ENCODE assay signal across 32 cellular contexts in genomic region chr6:80465513-80465912, GRCh38.
"Had no signal": no experiment of that assay in that cellular context is flagged by ENCODE, and none has a peak within 500 bp of the region (broad histone marks: within the 10 kb centered on the region; RNA-seq: fewer than 3 reads in every experiment).

No MANE protein-coding gene starts in this region.

- ATAC-seq: activated CD4-positive, CD25-positive, alpha-beta regulatory T cell treated with anti-CD3 and anti-CD28 coated beads, Interleukin-2, amount 50 U/mL, for 24 hours; activated CD8-positive, alpha-beta memory T cell treated with anti-CD3 and anti-CD28 coated beads, Interleukin-2, amount 10 ng/mL, durations not matched to agents 7 days and 5 days; activated CD8-positive, alpha-beta T cell treated with anti-CD3 and anti-CD28 coated beads, Interleukin-2, amount 10 ng/mL, durations not matched to agents 7 days and 5 days; activated naive CD8-positive, alpha-beta T cell treated with anti-CD3 and anti-CD28 coated beads, Interleukin-2, amount 50 U/mL, for 24 hours; body of pancreas; effector memory CD8-positive, alpha-beta T cell; gastroesophageal sphincter; heart right ventricle; T-helper 17 cell had no signal

- DNase-seq: activated B cell treated with CpG ODN at 0.5 μM for 24 hours; activated CD4-positive, alpha-beta memory T cell treated with anti-CD3 and anti-CD28 coated beads for 36 hours; activated CD4-positive, alpha-beta T cell treated with anti-CD3 and anti-CD28 coated beads for 48 hours; activated CD8-positive, alpha-beta memory T cell treated with anti-CD3 and anti-CD28 coated beads, Interleukin-2, amount 10 ng/mL, durations not matched to agents 7 days and 5 days; activated CD8-positive, alpha-beta memory T cell treated with anti-CD3 and anti-CD28 coated beads, Interleukin-2, amount 50 U/mL, for 4 hours; activated CD8-positive, alpha-beta T cell treated with anti-CD3 and anti-CD28 coated beads, Interleukin-2, amount 10 ng/mL, durations not matched to agents 7 days and 5 days; activated effector memory CD4-positive, alpha-beta T cell treated with anti-CD3 and anti-CD28 coated beads, Interleukin-2, amount 50 U/mL, for 16 hours; activated naive CD4-positive, alpha-beta T cell treated with anti-CD3 and anti-CD28 coated beads for 36 hours; activated naive CD8-positive, alpha-beta T cell treated with anti-CD3 and anti-CD28 coated beads for 36 hours; activated naive CD8-positive, alpha-beta T cell treated with anti-CD3 and anti-CD28 coated beads, Interleukin-2, amount 50 U/mL, for 24 hours; activated T-cell treated with anti-CD3 and anti-CD28 coated beads, Interleukin-2, amount 50 U/mL, for 1 hour; activated T-cell treated with anti-CD3 and anti-CD28 coated beads, Interleukin-2, amount 50 U/mL, for 48 hours; adrenal gland; amygdala; aorta; body of pancreas; caudate nucleus; cortex of kidney; dermis blood vessel endothelial cell; effector CD4-positive, alpha-beta T cell; effector memory CD8-positive, alpha-beta T cell; esophagus squamous epithelium; foreskin melanocyte; heart right ventricle; T-helper 1 cell; T-helper 17 cell; T1000; WERI-Rb-1 had no signal

- H3K27me3 ChIP-seq: adrenal gland, body of pancreas, esophagus squamous epithelium, gastroesophageal sphincter, heart right ventricle had no signal

- H3K36me3 ChIP-seq: adrenal gland, esophagus squamous epithelium, gastroesophageal sphincter, heart right ventricle, WERI-Rb-1 had no signal

- H3K4me1 ChIP-seq: adrenal gland, body of pancreas, gastroesophageal sphincter had no signal

- H3K27ac ChIP-seq: adrenal gland, body of pancreas, epithelial cell of prostate, esophagus squamous epithelium, gastroesophageal sphincter, heart right ventricle, WERI-Rb-1 had no signal

- H3K4me3 ChIP-seq: adrenal gland, body of pancreas, esophagus squamous epithelium, gastroesophageal sphincter, heart right ventricle had no signal

- H3K9me3 ChIP-seq: adrenal gland, body of pancreas, esophagus squamous epithelium, gastroesophageal sphincter, heart right ventricle had no signal

- FAIRE-seq: colon had no signal
